Comparison of ENCODE assay signal across 2 cellular contexts in genomic region chr13:113448885-113449692, GRCh38.
TF ChIP-seq lines count a peak whose summit lies in the region.

No MANE protein-coding gene starts in this region.

TF ChIP-seq in GM23338, 12 proteins besides CTCF, POLR2A, EP300 and RAD21 (continued from another document):
- TF ChIP-seq JUNB (IDR thresholded peaks at IDR 0.05; ENCODE audit: unreplicated experiment) (no peak), ZNF331 (CRISPR knock-in tag; IDR thresholded peaks at IDR 0.05; ENCODE audit: low read depth) (no peak), POLR2AphosphoS5 (IDR thresholded peaks at IDR 0.05; ENCODE audit: low read depth) (no peak), ZNF114 (CRISPR knock-in tag; IDR thresholded peaks at IDR 0.05) (no peak), ETS1 (IDR thresholded peaks at IDR 0.05) (no peak), EZH2phosphoT487 (IDR thresholded peaks at IDR 0.05; ENCODE audit: unreplicated experiment) (no peak), EZH2 (IDR thresholded peaks at IDR 0.05; ENCODE audit: low read depth, unreplicated experiment) (no peak), REST (IDR thresholded peaks at IDR 0.05; ENCODE audit: unreplicated experiment) (no peak), ZNF462 (CRISPR knock-in tag; IDR thresholded peaks at IDR 0.05) (no peak), NANOG (IDR thresholded peaks at IDR 0.05; ENCODE audit: borderline replicate concordance) (no peak)
TF ChIP-seq in GM23338: peak in this region for 0.

TF ChIP-seq in endothelial cell of umbilical vein, 7 proteins besides CTCF, POLR2A, EP300 and RAD21:
- TF ChIP-seq MAX (IDR thresholded peaks at IDR 0.05; ENCODE audit: insufficient read depth, insufficient read length): no peak
- TF ChIP-seq GATA2 (IDR thresholded peaks at IDR 0.05; ENCODE audit: insufficient read depth, insufficient read length, low read depth, low read length): no peak
- no peak for TF ChIP-seq POLR2AphosphoS5 (IDR thresholded peaks at IDR 0.05; ENCODE audit: insufficient read depth, low read depth, low read length)
- no peak for TF ChIP-seq EZH2 (IDR thresholded peaks at IDR 0.05; ENCODE audit: borderline replicate concordance, low read depth, low read length, severe bottlenecking)
- TF ChIP-seq JUN (IDR thresholded peaks at IDR 0.05; ENCODE audit: borderline replicate concordance, insufficient read depth, insufficient read length, low read depth): no peak
TF ChIP-seq in endothelial cell of umbilical vein: peak in this region for 0.
